Comparison of ENCODE assay signal across 8 cellular contexts in the genomic region with DNA sequence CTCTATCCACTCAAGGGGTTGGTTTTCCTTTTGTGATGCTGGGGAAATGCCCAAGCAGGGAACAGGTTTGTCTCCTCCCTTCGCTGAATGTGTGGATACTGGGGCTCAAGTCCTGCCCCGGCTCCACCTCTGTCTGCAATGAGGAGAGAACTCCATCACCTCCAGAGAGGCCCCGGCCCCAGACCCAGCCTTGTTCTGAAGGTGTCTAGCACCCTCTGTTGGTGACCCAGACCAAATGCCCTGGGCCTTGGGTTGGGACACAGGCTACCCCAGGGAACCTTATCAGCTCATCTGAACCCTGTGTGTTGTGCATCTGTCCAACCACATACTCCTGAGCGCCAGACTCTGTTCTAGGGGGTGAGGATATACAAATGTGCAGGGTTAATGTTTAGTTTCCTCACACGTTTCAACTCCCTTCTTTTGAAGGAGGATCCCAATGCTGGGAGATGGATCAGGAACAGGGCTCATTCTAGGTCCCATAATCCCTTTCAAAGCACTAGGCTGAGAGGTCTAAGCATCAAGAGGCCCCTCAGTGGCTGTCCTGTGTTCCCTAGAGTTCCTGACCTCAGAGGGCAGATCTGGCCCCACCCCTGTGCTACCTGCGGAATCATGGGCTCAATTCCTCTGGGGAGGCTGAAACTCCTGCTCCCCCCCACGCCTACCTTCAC.
DNase-seq lines count a peak whose midpoint lies in the region; ATAC-seq and TF ChIP-seq lines count a peak whose summit lies in the region.

No MANE protein-coding gene starts in this region.

- H3K9me3 ChIP-seq in heart right ventricle, result no peaks in the 10 kb centered on the region

- peak in 8 of 9 donors; percentile 14 to 64 (median 58) for TF ChIP-seq CTCF in heart right ventricle (IDR thresholded peaks at IDR 0.05)

- ATAC-seq in HG02798 (IDR thresholded peaks at IDR 0.05; ENCODE audit: poor library complexity, unreplicated experiment), result peak; percentile 70
- peak; percentile 44 to 76 (median 64) for ATAC-seq in heart right ventricle
- ATAC-seq in HG03159 (IDR thresholded peaks at IDR 0.05; ENCODE audit: unreplicated experiment), result no peak

- DNase-seq in G401 (ENCODE audit: low spot score), result peak; percentile 3
- peak; percentile 23 for DNase-seq in RKO (ENCODE audit: low spot score)
- peak; percentile 6 for DNase-seq in activated T-helper 9 cell treated with anti-CD3 and anti-CD28 coated beads, Interleukin-2, amount 50 U/mL, for 16 hours (ENCODE audit: low read depth)
- DNase-seq in heart right ventricle, result no peak
- DNase-seq in stimulated activated CD4-positive, alpha-beta T cell treated with anti-CD3 and anti-CD28 coated beads, Interleukin-1b, Interleukin-23, amount 100 ng/mL, for 4 hours (ENCODE audit: low read depth in 2 of 2), result peak; percentile 31 to 41
- no peak for DNase-seq in NCI-H1436 treated with DMSO at 0.1 percent for 48 hours (lab: John Stamatoyannopoulos, UW)

- intact Hi-C loops in heart right ventricle (cut with DNase I), result loop anchor here (1.0 to 10.0 kb wide), 5 partner anchors 113 to 201 kb away; partner anchors contain the start of gene SLC7A1 (in 1 of the 10)

- peaks cover 0 to 19% (median 11%) of the 10 kb centered on the region in 9 donors for H3K4me1 ChIP-seq in heart right ventricle

- no peaks in the 10 kb centered on the region for H3K36me3 ChIP-seq in heart right ventricle

- WGBS in heart right ventricle, 2 donors, result 80 to 81% methylated on average over 7 of the region's 7 CpGs

- peaks cover 0 to 6% (median 0%) of the 10 kb centered on the region in 7 donors for H3K27me3 ChIP-seq in heart right ventricle

- H3K4me3 ChIP-seq in heart right ventricle, result no peak overlapping the region

- no peak overlapping the region for H3K27ac ChIP-seq in heart right ventricle

- in situ Hi-C loops in G401 (cut with HindIII; ENCODE audit: low sequenced_read_pairs), result no loop called here

Comparison
In these comparisons a context has a peak if more than half of its experiments do, and no peak if none do; other contexts are left out.
1. DNase-seq: peak in G401 (single experiment), RKO (single experiment), activated T-helper 9 cell treated with anti-CD3 and anti-CD28 coated beads, Interleukin-2, amount 50 U/mL, for 16 hours (single experiment) and stimulated activated CD4-positive, alpha-beta T cell treated with anti-CD3 and anti-CD28 coated beads, Interleukin-1b, Interleukin-23, amount 100 ng/mL, for 4 hours (2 of 2); none in heart right ventricle (0 of 2) and NCI-H1436 treated with DMSO at 0.1 percent for 48 hours (single experiment).